Comparison of ENCODE assay signal across 8 cellular contexts in genomic region chr16:85416267-85417109, GRCh38.
A peak's percentile ranks its signal among the peaks of the same experiment; 100 is the strongest.
DNase-seq lines count a peak whose midpoint lies in the region; ATAC-seq and TF ChIP-seq lines count a peak whose summit lies in the region.

No MANE protein-coding gene starts in this region.

- 47 to 67% (median 51%) methylated on average over 20 to 23 of the region's 23 CpGs for WGBS in spleen, 5 donors

- no peak overlapping the region for H3K27ac ChIP-seq in BLaER1 treated with 17β-estradiol and CSF1 and Interleukin-3, amounts not matched to agents 10 nM and 100 nM
- H3K27ac ChIP-seq in HEK293 (ENCODE audit: extremely low read depth, low read depth, low read length) (no peak overlapping the region), RWPE1 (peak overlapping the region; percentile 27), spleen (no peak overlapping the region)

- CTCF ChIA-PET in HEK293 (lab: Yijun Ruan, JAX), result interaction anchor here (0.6 to 1.2 kb wide), 22 partner anchors 12 to 302 kb away, joined by 3 to 12 read pairs (median 4); no protein-coding TSS in a partner anchor
- CTCF ChIA-PET in RWPE1 (lab: Yijun Ruan, JAX), result interaction anchor here (0.5 to 1.2 kb wide), 14 partner anchors 8 to 210 kb away, joined by 3 to 4 read pairs (median 3); no protein-coding TSS in a partner anchor

- H3K4me3 Mint-ChIP-seq in activated T-helper 1 cell treated with anti-CD3 and anti-CD28 coated beads, Interleukin-12 subunit alpha, Interleukin-12 subunit beta, Interleukin-2, Interleukin-4 antibody, amounts not matched to agents 30 ng/mL and 10 ng/mL and 1 ng/mL, durations not matched to agents 14 hours and 24 hours and 36 hours, result no peak overlapping the region

- TF ChIP-seq POLR2A in spleen (IDR thresholded peaks at IDR 0.05), result no peak

- peak; percentile 93 for TF ChIP-seq CTCF in HEK293 (tag by site-specific recombination; IDR thresholded peaks at IDR 0.05)
- TF ChIP-seq CTCF in RWPE1 (conservative IDR thresholded peaks at IDR 0.05; ENCODE audit: low read depth), result peak; percentile 53
- TF ChIP-seq CTCF in spleen (IDR thresholded peaks at IDR 0.05 in 8 of 11, conservative IDR thresholded peaks at IDR 0.05 in 3 of 11), result peak; percentile 25 to 86 (median 71)

- DNase-seq in RWPE1 (ENCODE audit: low spot score) (peak; percentile 59), Right ventricle myocardium inferior (ENCODE audit: missing footprints) (peak; percentile 82), spleen (peak; percentile 93)
- DNase-seq in activated T-helper 1 cell treated with anti-CD3 and anti-CD28 coated beads, Interleukin-12 subunit alpha, Interleukin-12 subunit beta, Interleukin-2, Interleukin-4 antibody, amounts not matched to agents 30 ng/mL and 10 ng/mL and 1 ng/mL, durations not matched to agents 14 hours and 24 hours and 36 hours (ENCODE audit: low spot score), result peak; percentile 71

- H3K4me1 Mint-ChIP-seq in activated T-helper 1 cell treated with anti-CD3 and anti-CD28 coated beads, Interleukin-12 subunit alpha, Interleukin-12 subunit beta, Interleukin-2, Interleukin-4 antibody, amounts not matched to agents 30 ng/mL and 10 ng/mL and 1 ng/mL, durations not matched to agents 14 hours and 24 hours and 36 hours (ENCODE audit: low read depth), result no peaks in the 10 kb centered on the region

- peak overlapping the region; percentile 22 to 70 (median 51); a peak in 20 of 22 replicates for H3K4me2 ChIP-seq in BLaER1 treated with 17β-estradiol and CSF1 and Interleukin-3, amounts not matched to agents 10 nM and 100 nM

- peaks cover 14% of the 10 kb centered on the region for H3K9me3 Mint-ChIP-seq in activated T-helper 1 cell treated with anti-CD3 and anti-CD28 coated beads, Interleukin-12 subunit alpha, Interleukin-12 subunit beta, Interleukin-2, Interleukin-4 antibody, amounts not matched to agents 30 ng/mL and 10 ng/mL and 1 ng/mL, durations not matched to agents 14 hours and 24 hours and 36 hours

- 0 out of 22 replicates have a peak overlapping the region, but pooled peaks of 1 of the 11 experiments have one; percentile 10 for H3K9ac ChIP-seq in BLaER1 treated with 17β-estradiol and CSF1 and Interleukin-3, amounts not matched to agents 10 nM and 100 nM

- H3K36me3 ChIP-seq in BLaER1 treated with 17β-estradiol and CSF1 and Interleukin-3, amounts not matched to agents 10 nM and 100 nM, result no peaks in the 10 kb centered on the region
- H3K36me3 ChIP-seq in HEK293 (ENCODE audit: control insufficient read depth in 2 of 2, insufficient read depth in 1 of 2, low read length in 2 of 2), result no peaks in the 10 kb centered on the region
- no peaks in the 10 kb centered on the region for H3K36me3 ChIP-seq in spleen

- H3K27me3 ChIP-seq in BLaER1 treated with 17β-estradiol and CSF1 and Interleukin-3, amounts not matched to agents 10 nM and 100 nM, result no peaks in the 10 kb centered on the region
- no peaks in the 10 kb centered on the region for H3K27me3 ChIP-seq in spleen (replicated peaks in 1 of 7)

- H3K4me3 ChIP-seq in BLaER1 treated with 17β-estradiol and CSF1 and Interleukin-3, amounts not matched to agents 10 nM and 100 nM, result peak overlapping the region in 2 of 10 experiments; percentile 3 to 28; a peak in 2 of 20 replicates
- H3K4me3 ChIP-seq in HEK293 (ENCODE audit: low read depth, low read length) (no peak overlapping the region), spleen (no peak overlapping the region)

- H4K20me1 ChIP-seq in BLaER1 treated with 17β-estradiol and CSF1 and Interleukin-3, amounts not matched to agents 10 nM and 100 nM, result peaks cover 0 to 8% (median 0%) of the 10 kb centered on the region in 11 experiments; a peak in 3 of 22 replicates

- intact Hi-C loops in activated T-helper 1 cell treated with anti-CD3 and anti-CD28 coated beads, Interleukin-12 subunit alpha, Interleukin-12 subunit beta, Interleukin-2, Interleukin-4 antibody, amounts not matched to agents 30 ng/mL and 10 ng/mL and 1 ng/mL, durations not matched to agents 14 hours and 24 hours and 36 hours (cut with micrococcal nuclease), result no loop called here
- intact Hi-C loops in Right ventricle myocardium inferior (cut with DNase I), result no loop called here
- intact Hi-C loops in spleen (cut with DNase I; ENCODE audit: low total_unique reads), result no loop called here

- peaks cover 0 to 62% (median 52%) of the 10 kb centered on the region in 10 experiments; a peak in 17 of 20 replicates for H3K4me1 ChIP-seq in BLaER1 treated with 17β-estradiol and CSF1 and Interleukin-3, amounts not matched to agents 10 nM and 100 nM
- no peaks in the 10 kb centered on the region for H3K4me1 ChIP-seq in HEK293 (ENCODE audit: control insufficient read depth, insufficient read depth, low read length)
- H3K4me1 ChIP-seq in spleen, result peaks cover 0 to 22% (median 12%) of the 10 kb centered on the region in 6 donors

- H3K27me3 Mint-ChIP-seq in activated T-helper 1 cell treated with anti-CD3 and anti-CD28 coated beads, Interleukin-12 subunit alpha, Interleukin-12 subunit beta, Interleukin-2, Interleukin-4 antibody, amounts not matched to agents 30 ng/mL and 10 ng/mL and 1 ng/mL, durations not matched to agents 14 hours and 24 hours and 36 hours (ENCODE audit: insufficient read depth), result no peaks in the 10 kb centered on the region

- ATAC-seq in Right ventricle myocardium inferior (peak; percentile 54), GM19467 (IDR thresholded peaks at IDR 0.05; ENCODE audit: unreplicated experiment) (no peak), HG02884 (IDR thresholded peaks at IDR 0.05; ENCODE audit: unreplicated experiment) (no peak)

- peaks cover 15 to 20% (median 19%) of the 10 kb centered on the region in 11 experiments for H3K9me3 ChIP-seq in BLaER1 treated with 17β-estradiol and CSF1 and Interleukin-3, amounts not matched to agents 10 nM and 100 nM (replicated peaks in 1 of 11)
- no peaks in the 10 kb centered on the region for H3K9me3 ChIP-seq in HEK293 (ENCODE audit: control insufficient read depth, insufficient read depth, low read depth, low read length)
- H3K9me3 ChIP-seq in spleen, result peaks cover 0 to 14% (median 5%) of the 10 kb centered on the region in 8 donors

- H3K27ac Mint-ChIP-seq in activated T-helper 1 cell treated with anti-CD3 and anti-CD28 coated beads, Interleukin-12 subunit alpha, Interleukin-12 subunit beta, Interleukin-2, Interleukin-4 antibody, amounts not matched to agents 30 ng/mL and 10 ng/mL and 1 ng/mL, durations not matched to agents 14 hours and 24 hours and 36 hours, result no peak overlapping the region

- POLR2A ChIA-PET in HEK293 (lab: Yijun Ruan, JAX) (no interaction called here), RWPE1 (lab: Yijun Ruan, JAX; ENCODE audit: low non-redundant PET) (interaction anchor here (1.1 kb wide), 1 partner anchor 324 kb away, joined by 14 read pairs; no protein-coding TSS in a partner anchor)

- H3K36me3 Mint-ChIP-seq in activated T-helper 1 cell treated with anti-CD3 and anti-CD28 coated beads, Interleukin-12 subunit alpha, Interleukin-12 subunit beta, Interleukin-2, Interleukin-4 antibody, amounts not matched to agents 30 ng/mL and 10 ng/mL and 1 ng/mL, durations not matched to agents 14 hours and 24 hours and 36 hours (ENCODE audit: low read depth), result no peaks in the 10 kb centered on the region

TF ChIP-seq in HEK293, 187 proteins besides CTCF, POLR2A, EP300 and RAD21 (continues in another document):
- TF ChIP-seq ZNF335 (tag by site-specific recombination; conservative IDR thresholded peaks at IDR 0.05) (peak; percentile 31; the same call in 1 of the 2 replicates), HIC1 (tag by site-specific recombination; IDR thresholded peaks at IDR 0.05) (peak; percentile 52; the same call in 1 of the 2 replicates), GLIS2 (tag by site-specific recombination; IDR thresholded peaks at IDR 0.05) (peak; percentile 61; the same call in 1 of the 2 replicates), SP3 (tag by site-specific recombination; IDR thresholded peaks at IDR 0.05) (peak; percentile 78), ZNF654 (tag by site-specific recombination; IDR thresholded peaks at IDR 0.05; ENCODE audit: low read depth) (0 out of 2 replicates have a peak, but pooled peaks have one; percentile 17), ZXDB (tag by site-specific recombination; IDR thresholded peaks at IDR 0.05) (peak; percentile 68; the same call in 1 of the 2 replicates), ZNF624 (tag by site-specific recombination; IDR thresholded peaks at IDR 0.05) (no peak), ZNF600 (tag by site-specific recombination; IDR thresholded peaks at IDR 0.05) (peak; percentile 28; the same call in 1 of the 2 replicates), SCRT1 (tag by site-specific recombination; IDR thresholded peaks at IDR 0.05; ENCODE audit: borderline replicate concordance) (peak; percentile 99), GFI1B (tag by site-specific recombination; IDR thresholded peaks at IDR 0.05) (no peak), WT1 (tag by site-specific recombination; IDR thresholded peaks at IDR 0.05) (no peak), ZNF311 (tag by site-specific recombination; IDR thresholded peaks at IDR 0.05; ENCODE audit: borderline replicate concordance) (no peak), KLF1 (tag by site-specific recombination; IDR thresholded peaks at IDR 0.05) (peak; percentile 61), KLF9 (tag by site-specific recombination; IDR thresholded peaks at IDR 0.05; ENCODE audit: low read depth) (peak; percentile 35; the same call in 1 of the 2 replicates), KLF8 (tag by site-specific recombination; IDR thresholded peaks at IDR 0.05) (peak; percentile 28; the same call in 1 of the 2 replicates)
